8 cellular contexts compared by ENCODE assay signal in genomic region chr1:201740086-201740541, GRCh38.
DNase-seq lines count a peak whose midpoint lies in the region; ATAC-seq, FAIRE-seq and TF ChIP-seq lines count a peak whose summit lies in the region.

No MANE protein-coding gene starts in this region.

- no peaks in the 10 kb centered on the region for H3K27me3 ChIP-seq in endocrine pancreas (ENCODE audit: control insufficient read depth, insufficient read depth, low read length)

- ATAC-seq in natural killer cell (peak in 1 of 3 donors; percentile 27), GM19351 (IDR thresholded peaks at IDR 0.05; ENCODE audit: unreplicated experiment) (no peak), GM21423 (IDR thresholded peaks at IDR 0.05; ENCODE audit: unreplicated experiment) (no peak)

- peak overlapping the region; percentile 75 for H3K9ac ChIP-seq in endocrine pancreas (ENCODE audit: control insufficient read depth, insufficient read depth, low read length)

- DNase-seq in AG10803 (ENCODE audit: low read depth): no peak
- DNase-seq in Kasumi-1 (lab: John Stamatoyannopoulos, UW): peak; percentile 2 to 20
- DNase-seq in natural killer cell: no peak
- DNase-seq in NCI-H226: no peak
- no peak for DNase-seq in RCC 7860 (ENCODE audit: low spot score)

- peaks cover 5 to 26% of the 10 kb centered on the region in 2 donors for H3K4me1 Mint-ChIP-seq in natural killer cell

- H3K4me3 Mint-ChIP-seq in natural killer cell: peak overlapping the region; percentile 86

- H3K4me1 ChIP-seq in endocrine pancreas (ENCODE audit: control insufficient read depth, insufficient read depth, low read length): no peaks in the 10 kb centered on the region

- H3K27me3 Mint-ChIP-seq in natural killer cell (ENCODE audit: low read depth in 2 of 2): peaks cover 34 to 35% of the 10 kb centered on the region in 2 donors

- H3K36me3 ChIP-seq in endocrine pancreas (ENCODE audit: control insufficient read depth, insufficient read depth, low read length): no peaks in the 10 kb centered on the region

- no peak for FAIRE-seq in RCC 7860 (lab: Jason Lieb, UNC)

- H3K9me3 Mint-ChIP-seq in natural killer cell: no peaks in the 10 kb centered on the region

- no peaks in the 10 kb centered on the region for H3K9me3 ChIP-seq in endocrine pancreas (ENCODE audit: control insufficient read depth, low read length)

- intact Hi-C loops in natural killer cell (cut with micrococcal nuclease): no loop called here

- H3K4me3 ChIP-seq in AG10803 (ENCODE audit: low read length) (peak overlapping the region; percentile 64), endocrine pancreas (ENCODE audit: control insufficient read depth, insufficient read depth, low read length) (no peak overlapping the region)

- H3K27ac Mint-ChIP-seq in natural killer cell: peak overlapping the region in 1 of 2 donors; percentile 54

- no peaks in the 10 kb centered on the region for H3K36me3 Mint-ChIP-seq in natural killer cell

- TF ChIP-seq CTCF in AG10803 (conservative IDR thresholded peaks at IDR 0.05; ENCODE audit: low read length) (no peak), natural killer cell (IDR thresholded peaks at IDR 0.05) (no peak)

Comparison
In these comparisons a context has a peak if more than half of its experiments do, and no peak if none do; other contexts are left out.
1. DNase-seq: peak in Kasumi-1 (2 of 2); none in AG10803 (single experiment), natural killer cell (single experiment), NCI-H226 (single experiment) and RCC 7860 (single experiment).